12 cellular contexts compared by ENCODE assay signal in genomic region chr3:53238881-53239280, GRCh38. TPM values are rescaled to one million over a fixed set of nuclear protein-coding genes. Genes with fewer than 3 reads are reported as not detected.
A peak's percentile ranks its signal among the peaks of the same experiment; 100 is the strongest.
DNase-seq lines count a peak whose midpoint lies in the region; ATAC-seq, FAIRE-seq and TF ChIP-seq lines count a peak whose summit lies in the region.
"Had no signal": no experiment of that assay in that cellular context is flagged by ENCODE, and none has a peak within 500 bp of the region (broad histone marks: within the 10 kb centered on the region; RNA-seq: fewer than 3 reads in every experiment).

No MANE protein-coding gene starts in this region.

- peaks cover 76% of the 10 kb centered on the region for H3K36me3 ChIP-seq in IMR-90 (ENCODE audit: control insufficient read depth, insufficient read depth, low read length)
- H3K36me3 ChIP-seq in endothelial cell of umbilical vein (ENCODE audit: control insufficient read depth in 2 of 2, extremely low read depth in 1 of 2, insufficient read depth in 2 of 2, low read length in 2 of 2): peaks cover 34 to 35% of the 10 kb centered on the region in 2 experiments

- H2BK5ac ChIP-seq in IMR-90 (ENCODE audit: low read depth, low read length, poor library complexity, severe bottlenecking): peak overlapping the region; percentile 75

- CTCF ChIA-PET in A549 (lab: Yijun Ruan, JAX): interaction anchor here (0.6 to 2.1 kb wide), 4 partner anchors 9 to 76 kb away, joined by 3 to 6 read pairs (median 4); no protein-coding TSS in a partner anchor
- CTCF ChIA-PET in IMR-90 (lab: Yijun Ruan, JAX): no interaction called here
- CTCF ChIA-PET in endothelial cell of umbilical vein (lab: Charles Lee): no interaction called here

- peak overlapping the region; percentile 75 to 91 (median 80) for H3K27ac Mint-ChIP-seq in nephron
- H3K27ac Mint-ChIP-seq: B cell had no signal

- peaks cover 34% of the 10 kb centered on the region for H3K36me3 Mint-ChIP-seq in nephron (ENCODE audit: low read depth)

- peak overlapping the region; percentile 40 for H4K91ac ChIP-seq in IMR-90 (ENCODE audit: insufficient read depth, low read depth, low read length)

- H3K9me3 ChIP-seq in A549: no peaks in the 10 kb centered on the region
- H3K9me3 ChIP-seq in IMR-90 (ENCODE audit: control insufficient read depth, insufficient read depth, low read length): no peaks in the 10 kb centered on the region
- H3K9me3 ChIP-seq in endothelial cell of umbilical vein (replicated peaks; ENCODE audit: control insufficient read depth, insufficient read depth, low read length): no peaks in the 10 kb centered on the region

- H3K23ac ChIP-seq in IMR-90 (ENCODE audit: low read depth, low read length): peak overlapping the region; percentile 52; the same call in 1 of the 2 replicates

- H3K4me1 ChIP-seq in A549 (peaks cover 97% of the 10 kb centered on the region), IMR-90 (ENCODE audit: control insufficient read depth, insufficient read depth, low read length) (peaks cover 37% of the 10 kb centered on the region), endothelial cell of umbilical vein (ENCODE audit: control insufficient read depth, extremely low read depth, insufficient read depth, low read length) (peaks cover 42% of the 10 kb centered on the region)

- peak overlapping the region; percentile 78 for H2BK20ac ChIP-seq in IMR-90 (ENCODE audit: low read depth, low read length)

- no peaks in the 10 kb centered on the region for H3K9me3 Mint-ChIP-seq in nephron
- H3K9me3 Mint-ChIP-seq: activated naive CD4-positive, alpha-beta T cell treated with anti-CD3 and anti-CD28 coated beads, Interleukin-2, amount 10 ng/mL, durations not matched to agents 7 days and 5 days had no signal

- H3K79me1 ChIP-seq in IMR-90 (ENCODE audit: low read depth in 1 of 2, low read length in 2 of 2): peaks cover 34 to 88% of the 10 kb centered on the region in 2 experiments

- H2BK15ac ChIP-seq in IMR-90 (ENCODE audit: low read depth, low read length): peak overlapping the region; percentile 57; the same call in 2 of the 3 replicates

- peaks cover 31% of the 10 kb centered on the region for H3K9me1 ChIP-seq in IMR-90 (ENCODE audit: insufficient read depth, low read length)
- no peaks in the 10 kb centered on the region for H3K9me1 ChIP-seq in endothelial cell of umbilical vein (replicated peaks; ENCODE audit: control insufficient read depth, extremely low read depth, insufficient read depth, low read length)

- H3K4me1 Mint-ChIP-seq in nephron: peaks cover 44% of the 10 kb centered on the region

- no peak for FAIRE-seq in A549 (lab: Jason Lieb, UNC)
- peak; percentile 57 for FAIRE-seq in endothelial cell of umbilical vein (lab: Jason Lieb, UNC)
- FAIRE-seq: colon had no signal

- intact Hi-C loops in IMR-90 (cut with micrococcal nuclease) (loop anchor here (2.0 kb wide), 1 partner anchor 16 kb away; no protein-coding TSS in a partner anchor), endothelial cell of umbilical vein (cut with micrococcal nuclease) (loop anchor here (1.0 kb wide), 2 partner anchors 15 to 31 kb away; no protein-coding TSS in a partner anchor)

- peak overlapping the region; percentile 82 for H3K14ac ChIP-seq in IMR-90 (replicated peaks; ENCODE audit: low read depth, low read length)

- in situ Hi-C loops in IMR-90 (cut with MboI; ENCODE audit: low sequenced_read_pairs): no loop called here

- H3K9ac ChIP-seq in IMR-90 (ENCODE audit: low read depth, low read length): no peak overlapping the region
- H3K9ac ChIP-seq in endothelial cell of umbilical vein (replicated peaks; ENCODE audit: extremely low read depth, insufficient read depth, low read length): no peak overlapping the region

- peak overlapping the region; percentile 82 for H2AK5ac ChIP-seq in IMR-90 (ENCODE audit: low read depth, low read length)

- H4K20me1 ChIP-seq in IMR-90 (ENCODE audit: insufficient read depth, low read length): peaks cover 52% of the 10 kb centered on the region
- peaks cover 2% of the 10 kb centered on the region for H4K20me1 ChIP-seq in endothelial cell of umbilical vein (replicated peaks; ENCODE audit: control insufficient read depth, extremely low read depth, insufficient read depth, low read length)

- peak overlapping the region; percentile 59 for H3K4ac ChIP-seq in IMR-90 (ENCODE audit: low read depth, low read length)

- POLR2A ChIA-PET in A549 (lab: Yijun Ruan, JAX): interaction anchor here (0.6 to 1.3 kb wide), 3 partner anchors 14 to 17 kb away, joined by 3 to 4 read pairs (median 3); partner anchors contain the start of gene TKT
- POLR2A ChIA-PET in IMR-90 (lab: Charles Lee; ENCODE audit: unreplicated experiment): no interaction called here
- POLR2A ChIA-PET in endothelial cell of umbilical vein (lab: Charles Lee): no interaction called here

- H2AFZ ChIP-seq in IMR-90 (replicated peaks; ENCODE audit: low read length, poor library complexity) (no peak overlapping the region), endothelial cell of umbilical vein (ENCODE audit: low read depth, low read length) (no peak overlapping the region)

- peak overlapping the region; percentile 1 for H2AK9ac ChIP-seq in IMR-90 (replicated peaks; ENCODE audit: low read depth, low read length, poor library complexity)

- peak overlapping the region; percentile 100 for H3K27ac ChIP-seq in A549
- H3K27ac ChIP-seq in IMR-90 (ENCODE audit: insufficient read depth, low read length): peak overlapping the region; percentile 76
- H3K27ac ChIP-seq in endothelial cell of umbilical vein (ENCODE audit: insufficient read depth, low read depth, low read length): peak overlapping the region; percentile 43

- 1% methylated on average over 4 of the region's 4 CpGs for WGBS in A549 (ENCODE audit: missing lambda C conversion rate)
- WGBS in IMR-90 (ENCODE audit: extremely low coverage in 2 of 2, insufficient read length in 1 of 2), 2 experiments: 72% methylated on average over 2 of the region's 4 CpGs; no CpG with 5 or more reads in 1 of the 2 experiments

- H4K5ac ChIP-seq in IMR-90 (ENCODE audit: low read depth, low read length): peak overlapping the region; percentile 25

- peak overlapping the region; percentile 29; the same call in 1 of the 2 replicates for H3K18ac ChIP-seq in IMR-90 (ENCODE audit: low read depth, low read length)

- H3K4me3 Mint-ChIP-seq in nephron: no peak overlapping the region
- H3K4me3 Mint-ChIP-seq: activated naive CD4-positive, alpha-beta T cell treated with anti-CD3 and anti-CD28 coated beads, Interleukin-2, amount 10 ng/mL, durations not matched to agents 7 days and 5 days; B cell had no signal

- H3K4me3 ChIP-seq in A549 (peak overlapping the region; percentile 19; the same call in 1 of the 3 replicates), IMR-90 (ENCODE audit: insufficient read depth, low read depth, low read length) (no peak overlapping the region), endothelial cell of umbilical vein (replicated peaks in 1 of 3; ENCODE audit: insufficient read depth in 1 of 3, low read depth in 1 of 3, low read length in 3 of 3) (no peak overlapping the region)

- H3K27me3 ChIP-seq in IMR-90 (ENCODE audit: control insufficient read depth, insufficient read depth, low read length) (no peaks in the 10 kb centered on the region), endothelial cell of umbilical vein (ENCODE audit: control insufficient read depth in 2 of 2, insufficient read depth in 2 of 2, low read length in 2 of 2) (no peaks in the 10 kb centered on the region)

- peak overlapping the region in 1 of 2 experiments; percentile 78; a peak in 2 of 4 replicates for H4K8ac ChIP-seq in IMR-90 (ENCODE audit: low read depth in 2 of 2, low read length in 2 of 2)

- TSS peak; percentile 46 for BruUV-seq in IMR-90 (replicated peaks; lab: Mats Ljungman, UMichigan)
- TSS peak; percentile 1 for BruUV-seq in endothelial cell of umbilical vein (replicated peaks; lab: Mats Ljungman, UMichigan)

- H2BK120ac ChIP-seq in IMR-90 (ENCODE audit: low read depth, low read length): peak overlapping the region; percentile 53

- peak; percentile 7 to 26 for ATAC-seq in A549
- ATAC-seq in IMR-90 (ENCODE audit: low read depth): no peak
- ATAC-seq in HG03469 (IDR thresholded peaks at IDR 0.05; ENCODE audit: unreplicated experiment): no peak

- peak in 1 of 2 experiments; percentile 78 for DNase-seq in A549 (ENCODE audit: low read depth in 1 of 2, low spot score in 1 of 2)
- DNase-seq in IMR-90: no peak
- DNase-seq in endothelial cell of umbilical vein (ENCODE audit: low read depth, low spot score): no peak
- DNase-seq in DMS114 treated with DMSO at 0.1 percent for 48 hours (lab: John Stamatoyannopoulos, UW; ENCODE audit: unreplicated experiment): no peak
- no peak for DNase-seq in NCI-H1694 treated with DMSO at 0.1 percent for 48 hours (lab: John Stamatoyannopoulos, UW)
- DNase-seq in DMS153 (lab: John Stamatoyannopoulos, UW): no peak
- DNase-seq: activated CD8-positive, alpha-beta memory T cell treated with anti-CD3 and anti-CD28 coated beads for 24 hours; activated naive CD4-positive, alpha-beta T cell treated with anti-CD3 and anti-CD28 coated beads, Interleukin-2, amount 10 ng/mL, durations not matched to agents 7 days and 5 days had no signal

- no peak overlapping the region; the same call in 1 of the 2 replicates for H3K56ac ChIP-seq in IMR-90 (ENCODE audit: extremely low read depth, insufficient read depth, low read length)

- no peaks in the 10 kb centered on the region for H3K27me3 Mint-ChIP-seq in nephron (ENCODE audit: low read depth)
- H3K27me3 Mint-ChIP-seq: activated naive CD4-positive, alpha-beta T cell treated with anti-CD3 and anti-CD28 coated beads, Interleukin-2, amount 10 ng/mL, durations not matched to agents 7 days and 5 days; B cell had no signal

- no peak for TF ChIP-seq EP300 in A549 (IDR thresholded peaks at IDR 0.05)

- TF ChIP-seq CTCF in A549 (IDR thresholded peaks at IDR 0.05): no peak
- no peak for TF ChIP-seq CTCF in IMR-90 (conservative IDR thresholded peaks at IDR 0.05; ENCODE audit: low read depth, low read length)
- no peak for TF ChIP-seq CTCF in endothelial cell of umbilical vein (IDR thresholded peaks at IDR 0.05; ENCODE audit: extremely low read depth in 1 of 2, insufficient read depth in 1 of 2, low read depth in 1 of 2, low read length in 2 of 2)
- TF ChIP-seq CTCF in nephron (IDR thresholded peaks at IDR 0.05; ENCODE audit: unreplicated experiment in 3 of 3): no peak

- dilution Hi-C loops in IMR-90 (cut with HindIII; ENCODE audit: low sequenced_read_pairs, unreplicated experiment) (no loop called here), endothelial cell of umbilical vein (cut with MboI; ENCODE audit: extremely low pct_ligation_motif_present, low sequenced_read_pairs) (no loop called here)

- TF ChIP-seq POLR2A in A549 (IDR thresholded peaks at IDR 0.05; ENCODE audit: low read length): no peak
- no peak for TF ChIP-seq POLR2A in IMR-90 (IDR thresholded peaks at IDR 0.05; ENCODE audit: low read depth, low read length)
- no peak for TF ChIP-seq POLR2A in endothelial cell of umbilical vein (IDR thresholded peaks at IDR 0.05; ENCODE audit: low read depth, low read length)

- H3K79me2 ChIP-seq in endothelial cell of umbilical vein (ENCODE audit: control insufficient read depth, insufficient read depth, low read length): peaks cover 71% of the 10 kb centered on the region

- H3K4me2 ChIP-seq in A549 (peak overlapping the region; percentile 74), IMR-90 (ENCODE audit: low read depth, low read length) (no peak overlapping the region), endothelial cell of umbilical vein (ENCODE audit: insufficient read depth, low read length) (peak overlapping the region; percentile 5)

- no peak for TF ChIP-seq RAD21 in A549 (conservative IDR thresholded peaks at IDR 0.05 in 1 of 2, IDR thresholded peaks at IDR 0.05 in 1 of 2)
- TF ChIP-seq RAD21 in IMR-90 (IDR thresholded peaks at IDR 0.05; ENCODE audit: low read length): no peak

RNA-seq across cellular contexts. Expression of gene TKT, which starts 16.9 kb away (rescaled TPM):
- polyA plus RNA-seq in A549 (2011; rRNA removed) (628 and 740 TPM in 2 replicates), A549 (2017; fragmentation: RNase III; extraction: RNeasy Plus Mini Kit Qiagen cat#74134 plus additional on column Dnase treatment) (1,284 to 1,468 TPM (median 1,457 TPM) in 3 replicates), IMR-90 (2012; rRNA removed) (280 and 325 TPM in 2 replicates), endothelial cell of umbilical vein (287 and 288 TPM in 2 replicates)
- 788 and 1,278 TPM in 2 replicates for polyA plus RNA-seq in A549 (2012; cell fraction: cytosol; rRNA removed)
- polyA plus RNA-seq in A549 (2012; cell fraction: nucleus; rRNA removed): 1,392 and 1,832 TPM in 2 replicates
- 615 and 777 TPM in 2 replicates for polyA minus RNA-seq in A549 (2011; rRNA and poly(A)+ RNA removed)
- total RNA-seq in IMR-90 (2012; rRNA removed) (301 and 349 TPM in 2 replicates), endothelial cell of umbilical vein (510 and 586 TPM in 2 replicates)
- polyA plus RNA-seq in IMR-90 (2012; cell fraction: cytosol; rRNA removed): 199 and 222 TPM in 2 replicates
- 167 and 314 TPM in 2 replicates for polyA plus RNA-seq in IMR-90 (2012; cell fraction: nucleus; rRNA removed; ENCODE audit: low replicate concordance)
- 268 and 345 TPM in 2 replicates for polyA plus RNA-seq in endothelial cell of umbilical vein (2011; cell fraction: cytosol; rRNA removed)
- polyA plus RNA-seq in endothelial cell of umbilical vein (2011; cell fraction: nucleus; rRNA removed): 184 and 232 TPM in 2 replicates
- polyA plus RNA-seq in endothelial cell of umbilical vein (2012): 369 and 460 TPM in 2 replicates
- polyA minus RNA-seq in endothelial cell of umbilical vein: 228 and 298 TPM in 2 replicates
- 446 TPM for polyA minus RNA-seq in endothelial cell of umbilical vein (2011; cell fraction: cytosol; rRNA and poly(A)+ RNA removed)
- 75.3 and 101 TPM in 2 replicates for polyA minus RNA-seq in endothelial cell of umbilical vein (2011; cell fraction: nucleus; rRNA and poly(A)+ RNA removed)

Comparison
In these comparisons a context has a peak if more than half of its experiments do, and no peak if none do; other contexts are left out.
1. ATAC-seq: peak in A549 (2 of 2); none in IMR-90 (single experiment) and HG03469 (single experiment).
2. H3K27ac ChIP-seq: peak in every context shown above with its lines; median percentile 100 in A549; 76 in IMR-90; 43 in endothelial cell of umbilical vein.